15 cellular contexts compared by ENCODE assay signal in the genomic region with DNA sequence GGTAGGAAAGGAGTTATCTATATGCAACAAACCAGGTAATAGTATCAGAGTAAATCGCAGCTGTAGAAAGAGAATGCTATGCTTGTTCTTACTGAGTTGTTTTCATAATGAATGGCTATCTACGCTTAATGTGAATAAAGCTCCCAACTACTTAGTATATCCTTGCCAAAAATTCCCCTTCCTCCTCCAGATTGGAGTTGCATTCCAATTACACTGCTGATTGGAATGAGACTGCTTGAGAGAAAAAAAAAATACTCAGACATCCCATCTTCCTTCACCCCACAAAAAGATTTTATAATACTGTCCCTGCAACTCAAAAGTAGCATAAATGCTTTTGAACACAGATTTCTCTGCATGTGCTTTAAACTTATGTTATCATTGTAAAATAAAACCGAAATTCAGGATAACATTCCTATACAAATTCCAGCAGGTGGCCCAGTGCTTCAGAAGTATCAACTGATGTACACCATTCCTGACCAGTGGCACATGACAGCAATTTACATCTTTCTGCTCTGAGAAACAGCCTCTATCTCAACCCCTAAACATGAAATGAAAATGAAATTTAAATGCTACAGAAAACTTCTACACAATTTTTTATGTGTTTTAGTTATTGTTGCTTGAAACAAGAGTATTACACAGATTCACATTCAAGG. TPM values are rescaled to one million over a fixed set of nuclear protein-coding genes. Genes with fewer than 3 reads are reported as not detected.
DNase-seq lines count a peak whose midpoint lies in the region; TF ChIP-seq lines count a peak whose summit lies in the region.
"Had no signal": no experiment of that assay in that cellular context is flagged by ENCODE, and none has a peak within 500 bp of the region (broad histone marks: within the 10 kb centered on the region; RNA-seq: fewer than 3 reads in every experiment).

No MANE protein-coding gene starts in this region.

- H3K23ac ChIP-seq in H9 (ENCODE audit: insufficient read length, low read depth, low read length) = no peak overlapping the region

- TF ChIP-seq POLR2A in thyroid gland (IDR thresholded peaks at IDR 0.05) = no peak

- H2BK120ac ChIP-seq in H9 (ENCODE audit: low read depth, low read length, poor library complexity, severe bottlenecking) = no peak overlapping the region

- H3K36me3 Mint-ChIP-seq in H9 (ENCODE audit: insufficient read depth in 1 of 3, low read depth in 3 of 3) = peaks cover 0 to 3% (median 0%) of the 10 kb centered on the region in 3 experiments; a peak in 2 of 7 replicates
- H3K36me3 Mint-ChIP-seq: T-cell had no signal

- in situ Hi-C loops in astrocyte of the cerebellum (cut with HindIII; ENCODE audit: low sequenced_read_pairs) = no loop called here

- no peak overlapping the region for H3K4ac ChIP-seq in H9 (ENCODE audit: low read depth, low read length)

- no peak overlapping the region for H3K9ac ChIP-seq in H9 (ENCODE audit: extremely low read depth, insufficient read length, low read length)
- H3K9ac ChIP-seq: KMS-11 had no signal

- no peak overlapping the region for H3K4me3 ChIP-seq in astrocyte of the cerebellum (ENCODE audit: low read depth, low read length)
- H3K4me3 ChIP-seq in thyroid gland (replicated peaks in 1 of 3) = no peak overlapping the region
- H3K4me3 ChIP-seq: coronary artery, lower lobe of right lung, psoas muscle had no signal

- no peak overlapping the region for H3K27ac ChIP-seq in H9 (ENCODE audit: insufficient read length, low read depth, low read length)
- peak overlapping the region in 2 of 3 donors; percentile 23 to 30 for H3K27ac ChIP-seq in thyroid gland
- H3K27ac ChIP-seq: coronary artery, KMS-11, lower lobe of right lung, psoas muscle had no signal

- H3K56ac ChIP-seq in H9 (ENCODE audit: insufficient read length, low read depth, low read length) = no peak overlapping the region

- H3K27me3 Mint-ChIP-seq in H9 (ENCODE audit: low read depth) = no peaks in the 10 kb centered on the region
- H3K27me3 Mint-ChIP-seq: T-cell had no signal

- intact Hi-C loops in thyroid gland (cut with DNase I) = no loop called here

- H3K27me3 ChIP-seq in H9 (ENCODE audit: insufficient read depth, low read length) (no peaks in the 10 kb centered on the region), thyroid gland (no peaks in the 10 kb centered on the region)

- no peak overlapping the region for H2AFZ ChIP-seq in H9 (ENCODE audit: low read length)

- peak overlapping the region in 2 of 3 experiments; percentile 24 to 33; a peak in 2 of 7 replicates for H3K27ac Mint-ChIP-seq in H9

- no CpG with 5 or more reads among the region's 3 CpGs for WGBS in H9 (ENCODE audit: extremely low coverage, insufficient read length, low lambda C conversion rate)
- WGBS in thyroid gland, 2 donors = 25 to 31% methylated on average over 3 of the region's 3 CpGs

- no peak overlapping the region for H3T11ph ChIP-seq in H9 (ENCODE audit: low read length)

- no peak overlapping the region for H3K4me3 Mint-ChIP-seq in H9
- H3K4me3 Mint-ChIP-seq: T-cell had no signal

- H3K79me2 ChIP-seq in H9 (ENCODE audit: insufficient read depth, low read length) = peaks cover 6% of the 10 kb centered on the region; the same call in 1 of the 2 replicates

- no peaks in the 10 kb centered on the region for H3K36me3 ChIP-seq in thyroid gland
- H3K36me3 ChIP-seq: lower lobe of right lung had no signal

- no peak overlapping the region for H4K5ac ChIP-seq in H9 (ENCODE audit: insufficient read length, low read depth, low read length)

- no peaks in the 10 kb centered on the region for H4K20me1 ChIP-seq in H9 (ENCODE audit: control insufficient read depth, insufficient read depth, insufficient read length)

- TF ChIP-seq CTCF in H9 (conservative IDR thresholded peaks at IDR 0.05) (no peak), astrocyte of the cerebellum (IDR thresholded peaks at IDR 0.05; ENCODE audit: low read depth, low read length, missing control alignments) (no peak), thyroid gland (IDR thresholded peaks at IDR 0.05) (no peak)

- no peak overlapping the region for H2AK5ac ChIP-seq in H9 (ENCODE audit: insufficient read length, low read length)

- H3K9me3 Mint-ChIP-seq in H9 = no peaks in the 10 kb centered on the region
- H3K9me3 Mint-ChIP-seq: T-cell had no signal

- H3K18ac ChIP-seq in H9 (ENCODE audit: insufficient read length, low read depth, low read length) = no peak overlapping the region

- H3K79me1 ChIP-seq in H9 (ENCODE audit: insufficient read depth, low read depth, low read length, poor library complexity, severe bottlenecking) = peaks cover 6% of the 10 kb centered on the region

- no peak overlapping the region for H4K8ac ChIP-seq in H9 (replicated peaks; ENCODE audit: insufficient read length, low read depth, low read length)

- H4K91ac ChIP-seq in H9 (ENCODE audit: insufficient read length, low read depth, low read length) = no peak overlapping the region

- DNase-seq in H9 (no peak), astrocyte of the cerebellum (ENCODE audit: low read depth) (peak; percentile 55), kidney glomerular epithelial cell (lab: John Stamatoyannopoulos, UW) (peak; percentile 74), thyroid gland (no peak), NCI-H510A treated with DMSO at 0.1 percent for 48 hours (lab: John Stamatoyannopoulos, UW) (no peak), NCI-H2171 (lab: John Stamatoyannopoulos, UW) (no peak)
- no peak for DNase-seq in activated CD4-positive, alpha-beta T cell treated with anti-CD3 and anti-CD28 coated beads, Interleukin-2, amount 50 U/mL, for 1 hour
- DNase-seq: activated gamma-delta T cell, DMS153, lower lobe of right lung, NCI-H2081 treated with DMSO at 0.1 percent for 48 hours, psoas muscle, T-cell had no signal

- H3K4me1 Mint-ChIP-seq in H9 = no peaks in the 10 kb centered on the region; a peak in 1 of 4 replicates

- H3K4me1 ChIP-seq in H9 (ENCODE audit: insufficient read depth, low read length) = no peaks in the 10 kb centered on the region
- peaks cover 19 to 40% of the 10 kb centered on the region in 2 donors for H3K4me1 ChIP-seq in thyroid gland

- H3K23me2 ChIP-seq in H9 (ENCODE audit: insufficient read length, low read depth, low read length, poor library complexity, severe bottlenecking) = no peaks in the 10 kb centered on the region

- H2BK20ac ChIP-seq in H9 (ENCODE audit: low read depth, low read length, poor library complexity, severe bottlenecking) = no peak overlapping the region

- H2BK5ac ChIP-seq in H9 (ENCODE audit: insufficient read length, low read length) = no peak overlapping the region

- H2BK15ac ChIP-seq in H9 (ENCODE audit: low read depth, low read length) = no peak overlapping the region

- H3K9me3 ChIP-seq in H9 (ENCODE audit: control insufficient read depth, low read depth, low read length) (no peaks in the 10 kb centered on the region), thyroid gland (no peaks in the 10 kb centered on the region)
- H3K9me3 ChIP-seq: lower lobe of right lung, psoas muscle had no signal

- H3K4me2 ChIP-seq in H9 (ENCODE audit: insufficient read depth, insufficient read length, low read length) = no peak overlapping the region
- H3K4me2 ChIP-seq: KMS-11 had no signal

- no peak overlapping the region for H3K14ac ChIP-seq in H9 (ENCODE audit: insufficient read depth, low read length)

- no peak overlapping the region for H2BK12ac ChIP-seq in H9 (ENCODE audit: insufficient read length, low read depth, low read length)

RNA-seq across cellular contexts. Expression of gene SMURF2, which starts 47.0 kb away (rescaled TPM):
- 33.0 and 35.3 TPM in 2 replicates for total RNA-seq in H9 (2021)
- total RNA-seq in thyroid gland = 10 to 100 TPM; 26.3 to 39.0 (median 29.6) TPM

Comparison
In these comparisons a context has a peak if more than half of its experiments do, and no peak if none do; other contexts are left out.
1. DNase-seq: peak in astrocyte of the cerebellum (single experiment) and kidney glomerular epithelial cell (single experiment); none in H9 (single experiment), thyroid gland (0 of 2), NCI-H510A treated with DMSO at 0.1 percent for 48 hours (single experiment), activated CD4-positive, alpha-beta T cell treated with anti-CD3 and anti-CD28 coated beads, Interleukin-2, amount 50 U/mL, for 1 hour (single experiment) and NCI-H2171 (single experiment).